In the genomic region with DNA sequence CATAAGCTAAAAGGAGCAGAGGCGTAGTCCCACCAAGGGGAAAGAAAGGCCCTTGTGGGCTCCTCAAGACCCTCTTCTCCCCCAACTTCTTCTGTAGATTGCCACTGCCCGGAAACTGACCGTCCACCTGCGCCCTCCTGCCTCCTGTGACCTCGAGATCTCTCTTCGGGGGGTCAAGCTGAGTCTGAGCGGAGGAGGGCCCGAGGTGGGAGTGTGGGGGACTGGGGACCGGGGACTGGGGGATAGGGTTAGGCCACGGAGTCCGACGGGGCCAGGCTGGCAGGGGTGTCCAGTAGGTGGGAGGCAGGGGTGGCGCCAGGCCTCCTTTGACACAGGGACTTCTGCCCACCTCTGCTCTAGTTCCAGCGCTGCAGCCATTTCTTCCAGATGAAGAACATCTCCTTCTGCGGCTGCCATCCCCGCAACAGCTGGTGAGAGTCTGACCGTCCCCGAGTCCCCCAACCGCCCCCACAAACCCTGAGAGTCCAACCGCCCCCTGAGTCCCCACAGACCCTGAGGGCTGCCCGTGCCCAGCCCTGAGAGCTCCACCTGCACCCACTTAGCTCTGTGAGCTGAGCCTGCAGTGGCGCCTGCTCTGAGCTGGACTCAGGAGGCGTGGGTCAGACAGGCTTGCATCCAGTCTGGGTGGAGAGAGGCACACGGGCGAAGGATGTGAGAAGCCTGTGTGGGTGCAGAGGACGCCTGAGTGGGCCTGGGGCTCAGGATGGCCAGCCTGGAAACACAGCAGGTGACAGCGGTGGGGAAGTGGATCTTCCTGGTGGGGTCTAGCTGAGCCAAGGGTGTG, we compare ENCODE assay signal across 21 cellular contexts. TPM values are rescaled to one million over a fixed set of nuclear protein-coding genes. Genes with fewer than 3 reads are reported as not detected.
A peak's percentile ranks its signal among the peaks of the same experiment; 100 is the strongest.
DNase-seq lines count a peak whose midpoint lies in the region; TF ChIP-seq lines count a peak whose summit lies in the region.
"Had no signal": no experiment of that assay in that cellular context is flagged by ENCODE, and none has a peak within 500 bp of the region (broad histone marks: within the 10 kb centered on the region; RNA-seq: fewer than 3 reads in every experiment).

No MANE protein-coding gene starts in this region.

- H3K9me3 ChIP-seq in neural progenitor cell (ENCODE audit: low read depth), result no peaks in the 10 kb centered on the region

- peaks cover 11% of the 10 kb centered on the region for H3K4me1 Mint-ChIP-seq in neural progenitor cell
- H3K4me1 Mint-ChIP-seq in activated T-cell treated with anti-CD3 and anti-CD28 coated beads, Interleukin-2, amount 50 U/mL, for 24 hours (ENCODE audit: low read depth), result peaks cover under 1% of the 10 kb centered on the region
- H3K4me1 Mint-ChIP-seq in type B pancreatic cell (ENCODE audit: unreplicated experiment), result peaks cover 7% of the 10 kb centered on the region

- no peak overlapping the region for H3K9ac ChIP-seq in neural progenitor cell

- H3K9me3 Mint-ChIP-seq in neural progenitor cell (no peaks in the 10 kb centered on the region), type B pancreatic cell (no peaks in the 10 kb centered on the region)
- H3K9me3 Mint-ChIP-seq in activated T-cell treated with anti-CD3 and anti-CD28 coated beads, Interleukin-2, amount 50 U/mL, for 24 hours, result no peaks in the 10 kb centered on the region
- H3K9me3 Mint-ChIP-seq: CD8-positive, alpha-beta T cell had no signal

- H3K27ac ChIP-seq in angular gyrus (ENCODE audit: low read depth, low read length) (peak overlapping the region; percentile 10), neural progenitor cell (no peak overlapping the region)
- H3K27ac ChIP-seq: PC-9 had no signal

- no peak overlapping the region for H3K4me3 ChIP-seq in neural progenitor cell
- H3K4me3 ChIP-seq: PC-9 had no signal

- H3K36me3 Mint-ChIP-seq in neural progenitor cell (peaks cover 1% of the 10 kb centered on the region), type B pancreatic cell (no peaks in the 10 kb centered on the region)
- H3K36me3 Mint-ChIP-seq in activated T-cell treated with anti-CD3 and anti-CD28 coated beads, Interleukin-2, amount 50 U/mL, for 24 hours (ENCODE audit: low read depth), result no peaks in the 10 kb centered on the region
- H3K36me3 Mint-ChIP-seq: CD8-positive, alpha-beta T cell had no signal

- no peak overlapping the region for H2AFZ ChIP-seq in neural progenitor cell (replicated peaks)
- H2AFZ ChIP-seq: PC-9 had no signal

- H3F3A ChIP-seq in neural progenitor cell (ENCODE audit: low read depth), result no peaks in the 10 kb centered on the region

- H3K4me1 ChIP-seq in neural progenitor cell, result no peaks in the 10 kb centered on the region

- no peak overlapping the region for H3K4me2 ChIP-seq in neural progenitor cell
- H3K4me2 ChIP-seq: PC-9 had no signal

- peak overlapping the region; percentile 59 for H3K4me3 Mint-ChIP-seq in neural progenitor cell
- no peak overlapping the region for H3K4me3 Mint-ChIP-seq in activated T-cell treated with anti-CD3 and anti-CD28 coated beads, Interleukin-2, amount 50 U/mL, for 24 hours
- H3K4me3 Mint-ChIP-seq in type B pancreatic cell, result no peak overlapping the region
- H3K4me3 Mint-ChIP-seq: CD8-positive, alpha-beta T cell had no signal

- DNase-seq in activated effector memory CD4-positive, alpha-beta T cell treated with anti-CD3 and anti-CD28 coated beads, Interleukin-2, amount 50 U/mL, for 16 hours, result peak; percentile 59
- no peak for DNase-seq in activated effector memory CD4-positive, alpha-beta T cell treated with Interleukin-2 at 50 U/mL for 16 hours
- DNase-seq in GM13976 (ENCODE audit: low spot score) (peak; percentile 25), neural progenitor cell (ENCODE audit: low spot score) (no peak), NCI-H2171 (lab: John Stamatoyannopoulos, UW) (no peak), type B pancreatic cell (ENCODE audit: extremely low spot score, unreplicated experiment) (no peak)
- DNase-seq in activated T-cell treated with anti-CD3 and anti-CD28 coated beads, Interleukin-2, amount 50 U/mL, for 24 hours, result no peak
- DNase-seq: DMS153, GOT3, KG1, NCI-H1092 treated with DMSO at 0.1 percent for 48 hours, NCI-H146, NCI-H2029, NCI-H226, NCI-H510A treated with DMSO at 0.1 percent for 48 hours, NCI-H748 treated with DMSO at 0.1 percent for 48 hours, PC-9, SIG-M5 had no signal

- TF ChIP-seq CTCF in GM13976 (IDR thresholded peaks at IDR 0.05; ENCODE audit: borderline replicate concordance, control extremely low read depth, extremely low read depth, insufficient read depth, missing control alignments) (no peak), neural progenitor cell (IDR thresholded peaks at IDR 0.05) (no peak), type B pancreatic cell (conservative IDR thresholded peaks at IDR 0.05) (no peak)

- H3K27me3 Mint-ChIP-seq in neural progenitor cell (ENCODE audit: insufficient read depth, low read depth), result peaks cover 2% of the 10 kb centered on the region
- H3K27me3 Mint-ChIP-seq in activated T-cell treated with anti-CD3 and anti-CD28 coated beads, Interleukin-2, amount 50 U/mL, for 24 hours, result peaks cover 62% of the 10 kb centered on the region
- H3K27me3 Mint-ChIP-seq in type B pancreatic cell, result peaks cover 13% of the 10 kb centered on the region

- no peak overlapping the region for H3K27ac Mint-ChIP-seq in neural progenitor cell
- H3K27ac Mint-ChIP-seq in activated T-cell treated with anti-CD3 and anti-CD28 coated beads, Interleukin-2, amount 50 U/mL, for 24 hours, result no peak overlapping the region
- no peak overlapping the region for H3K27ac Mint-ChIP-seq in type B pancreatic cell
- H3K27ac Mint-ChIP-seq: CD8-positive, alpha-beta T cell had no signal

- H3K27me3 ChIP-seq in neural progenitor cell, result peaks cover 42% of the 10 kb centered on the region

- in situ Hi-C loops in GM13976 (cut with MboI; ENCODE audit: low sequenced_read_pairs, unreplicated experiment), result no loop called here

- peaks cover 5% of the 10 kb centered on the region for H4K20me1 ChIP-seq in neural progenitor cell (ENCODE audit: low read depth)

- H3K79me2 ChIP-seq in neural progenitor cell (ENCODE audit: low read depth), result no peaks in the 10 kb centered on the region

- H3K36me3 ChIP-seq in neural progenitor cell, result no peaks in the 10 kb centered on the region

RNA-seq across cellular contexts. Expression of gene MAPK8IP2, which starts 6.2 kb away (rescaled TPM):
- 0.74 TPM in 1 of 2 replicates, not detected in the other for total RNA-seq in neural progenitor cell (ENCODE audit: low replicate concordance)
- 13.0 and 16.5 TPM in 2 replicates for total RNA-seq in type B pancreatic cell (ENCODE audit: low replicate concordance)

RNA-seq across cellular contexts. Expression of gene ARSA, which starts 21.2 kb away (rescaled TPM):
- total RNA-seq in neural progenitor cell (ENCODE audit: low replicate concordance) (4.2 and 18.4 TPM in 2 replicates), type B pancreatic cell (ENCODE audit: low replicate concordance) (26.1 and 32.1 TPM in 2 replicates)

RNA-seq across cellular contexts. Expression of gene CHKB, which starts 24.1 kb away (rescaled TPM):
- total RNA-seq in neural progenitor cell (ENCODE audit: low replicate concordance), result 67.4 and 93.9 TPM in 2 replicates
- total RNA-seq in type B pancreatic cell (ENCODE audit: low replicate concordance), result 88.1 and 96.9 TPM in 2 replicates

RNA-seq across cellular contexts. Expression of gene CPT1B, which starts 28.5 kb away (rescaled TPM):
- total RNA-seq in neural progenitor cell (ENCODE audit: low replicate concordance), result 33.9 and 49.6 TPM in 2 replicates
- total RNA-seq in type B pancreatic cell (ENCODE audit: low replicate concordance), result 68.4 and 94.5 TPM in 2 replicates

RNA-seq across cellular contexts. Expression of gene SYCE3, which starts 44.0 kb away (rescaled TPM):
- 2.8 TPM in 1 of 2 replicates, not detected in the other for total RNA-seq in neural progenitor cell (ENCODE audit: low replicate concordance)
- not detected in 2 replicates for total RNA-seq in type B pancreatic cell (ENCODE audit: low replicate concordance)
- total RNA-seq: CD8-positive, alpha-beta T cell; G401; PC-9 had no signal

Comparison
In these comparisons a context has a peak if more than half of its experiments do, and no peak if none do; other contexts are left out.
1. DNase-seq: peak in activated effector memory CD4-positive, alpha-beta T cell treated with anti-CD3 and anti-CD28 coated beads, Interleukin-2, amount 50 U/mL, for 16 hours (single experiment) and GM13976 (single experiment); none in activated effector memory CD4-positive, alpha-beta T cell treated with Interleukin-2 at 50 U/mL for 16 hours (single experiment), neural progenitor cell (single experiment), NCI-H2171 (single experiment), activated T-cell treated with anti-CD3 and anti-CD28 coated beads, Interleukin-2, amount 50 U/mL, for 24 hours (single experiment) and type B pancreatic cell (single experiment).